In genomic region chr11:105740164-105740903, GRCh38 we compare ENCODE assay signal across 12 cellular contexts.
A peak's percentile ranks its signal among the peaks of the same experiment; 100 is the strongest.
DNase-seq lines count a peak whose midpoint lies in the region; ATAC-seq and TF ChIP-seq lines count a peak whose summit lies in the region.
"Had no signal": no experiment of that assay in that cellular context is flagged by ENCODE, and none has a peak within 500 bp of the region (broad histone marks: within the 10 kb centered on the region; RNA-seq: fewer than 3 reads in every experiment).

No MANE protein-coding gene starts in this region.

- no peak overlapping the region for H3K4me3 ChIP-seq in PC-9
- H3K4me3 ChIP-seq: ovary had no signal

- no peaks in the 10 kb centered on the region for H3K9me3 ChIP-seq in PC-9 (ENCODE audit: insufficient read depth, low read depth)
- H3K9me3 ChIP-seq: ovary had no signal

- H3K27ac ChIP-seq in PC-9 = no peak overlapping the region
- H3K27ac ChIP-seq: HL-60, ovary had no signal

- ATAC-seq in GM18499 (IDR thresholded peaks at IDR 0.05; ENCODE audit: insufficient read depth, unreplicated experiment) (peak; percentile 96), GM19452 (IDR thresholded peaks at IDR 0.05; ENCODE audit: unreplicated experiment) (peak; percentile 98), HG02763 (IDR thresholded peaks at IDR 0.05; ENCODE audit: unreplicated experiment) (peak; percentile 93), HG03354 (IDR thresholded peaks at IDR 0.05; ENCODE audit: poor library complexity, severe bottlenecking, unreplicated experiment) (peak; percentile 98)

- no peaks in the 10 kb centered on the region for H3K9me2 ChIP-seq in PC-9 (ENCODE audit: insufficient read depth)

- intact Hi-C loops in PC-9 (cut with micrococcal nuclease; ENCODE audit: unreplicated experiment) = no loop called here

- H3F3A ChIP-seq in PC-9 (ENCODE audit: insufficient read depth, low read depth) = no peaks in the 10 kb centered on the region

- no peak overlapping the region for H2AFZ ChIP-seq in PC-9

- H3K4me1 ChIP-seq in PC-9 (replicated peaks; ENCODE audit: insufficient read depth) = 0 out of 2 replicates have a peak, but pooled peaks cover 6% of the 10 kb centered on the region

- no peaks in the 10 kb centered on the region for H3K79me2 ChIP-seq in PC-9 (ENCODE audit: low read depth)

- CTCF ChIA-PET in PC-9 (lab: Charles Lee) = no interaction called here

- DNase-seq in PC-9 (no peak), OCI-M2 (lab: John Stamatoyannopoulos, UW; ENCODE audit: unreplicated experiment) (no peak), T1000 (lab: John Stamatoyannopoulos, UW) (no peak), Ammon's horn (ENCODE audit: low spot score) (no peak)
- DNase-seq: ACHN, mesendoderm, ovary had no signal

- no peak overlapping the region for H3K4me2 ChIP-seq in PC-9

- BruUV-seq in PC-9 (replicated peaks; lab: Mats Ljungman, UMichigan) = no TSS peak

- H3K27me3 ChIP-seq in PC-9 (ENCODE audit: insufficient read depth, low read depth) = no peaks in the 10 kb centered on the region

- H3K36me3 ChIP-seq in PC-9 (ENCODE audit: low read depth) = no peaks in the 10 kb centered on the region
- H3K36me3 ChIP-seq: ovary had no signal

- no peaks in the 10 kb centered on the region for H4K20me1 ChIP-seq in PC-9 (ENCODE audit: insufficient read depth)

- TF ChIP-seq CTCF in PC-9 (conservative IDR thresholded peaks at IDR 0.05) = no peak

- POLR2A ChIA-PET in PC-9 (lab: Charles Lee; ENCODE audit: unreplicated experiment) = interaction anchor here (0.5 kb wide), 1 partner anchor 53 kb away, joined by 3 read pairs; no protein-coding TSS in a partner anchor
